Comparison of ENCODE assay signal across 23 cellular contexts in the genomic region with DNA sequence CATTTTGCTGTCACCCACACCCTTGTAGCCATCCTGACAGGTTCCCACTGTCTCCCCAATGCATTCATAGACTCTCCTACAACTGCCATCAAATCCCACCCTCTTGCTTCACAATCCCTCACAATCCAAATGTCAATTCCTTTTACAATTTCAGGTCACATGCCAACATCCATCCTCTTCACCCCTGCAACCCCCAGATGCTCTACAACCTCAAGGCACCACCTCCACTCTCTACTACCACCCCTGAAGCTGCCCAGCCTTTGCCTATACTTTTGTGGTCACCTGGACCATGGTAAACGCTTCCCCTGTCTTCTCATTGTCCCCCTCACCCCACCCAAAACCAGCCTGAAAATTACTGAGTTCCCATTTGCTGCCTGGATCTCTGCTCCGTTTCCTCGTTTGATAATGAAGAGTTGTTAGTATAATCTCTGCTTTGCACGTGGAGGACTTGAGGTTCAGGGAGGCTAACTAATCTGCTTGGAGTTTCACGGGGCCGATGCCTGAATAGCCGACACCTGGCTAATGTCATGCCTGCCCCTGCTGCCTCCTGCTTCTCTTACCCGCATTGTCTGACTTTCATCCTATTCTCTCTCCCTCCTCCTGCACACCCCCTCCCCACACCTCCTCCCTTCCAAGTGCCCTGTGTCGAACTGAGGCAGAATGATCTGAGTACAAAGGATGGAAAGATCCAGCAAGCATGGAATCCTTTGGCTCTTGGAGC.
DNase-seq lines count a peak whose midpoint lies in the region; ATAC-seq and TF ChIP-seq lines count a peak whose summit lies in the region.
"Had no signal": no experiment of that assay in that cellular context is flagged by ENCODE, and none has a peak within 500 bp of the region (broad histone marks: within the 10 kb centered on the region; RNA-seq: fewer than 3 reads in every experiment).

No MANE protein-coding gene starts in this region.

- POLR2A ChIA-PET in activated CD4-positive, alpha-beta T cell treated with anti-CD3 and anti-CD28 coated beads, Interleukin-2, amount 10 ng/mL, durations not matched to agents 7 days and 5 days (lab: Charles Lee): no interaction called here

- H3K27me3 ChIP-seq in RWPE2 (ENCODE audit: insufficient read depth, poor library complexity, severe bottlenecking): no peaks in the 10 kb centered on the region
- H3K27me3 ChIP-seq in esophagus muscularis mucosa: peaks cover 0 to 5% (median 0%) of the 10 kb centered on the region in 4 donors
- H3K27me3 ChIP-seq in sigmoid colon: peaks cover 0 to 14% (median 2%) of the 10 kb centered on the region in 3 donors
- H3K27me3 ChIP-seq: BLaER1 had no signal

- H3K4me1 ChIP-seq in RWPE2 (ENCODE audit: insufficient read depth, poor library complexity, severe bottlenecking) (no peaks in the 10 kb centered on the region), esophagus muscularis mucosa (no peaks in the 10 kb centered on the region), sigmoid colon (no peaks in the 10 kb centered on the region)
- H3K4me1 ChIP-seq: Caco-2, HAP-1 had no signal

- H3K4me3 Mint-ChIP-seq in activated CD4-positive, alpha-beta T cell treated with anti-CD3 and anti-CD28 coated beads, Interleukin-2, amount 10 ng/mL, durations not matched to agents 24 days and 14 days: no peak overlapping the region
- no peak overlapping the region for H3K4me3 Mint-ChIP-seq in activated CD4-positive, alpha-beta T cell treated with anti-CD3 and anti-CD28 coated beads, Interleukin-2, amount 10 ng/mL, durations not matched to agents 7 days and 5 days
- H3K4me3 Mint-ChIP-seq: B cell; CD4-positive, CD25-positive, alpha-beta regulatory T cell; CD8-positive, alpha-beta T cell; GM23338; HFFc6 had no signal

- peaks cover 14% of the 10 kb centered on the region for H3K9me3 Mint-ChIP-seq in activated CD4-positive, alpha-beta T cell treated with anti-CD3 and anti-CD28 coated beads, Interleukin-2, amount 10 ng/mL, durations not matched to agents 24 days and 14 days
- H3K9me3 Mint-ChIP-seq in activated CD4-positive, alpha-beta T cell treated with anti-CD3 and anti-CD28 coated beads, Interleukin-2, amount 10 ng/mL, durations not matched to agents 7 days and 5 days: peaks cover 7% of the 10 kb centered on the region
- H3K9me3 Mint-ChIP-seq: CD8-positive, alpha-beta T cell had no signal

- H3K9me3 ChIP-seq in RWPE2 (ENCODE audit: severe bottlenecking) (no peaks in the 10 kb centered on the region), esophagus muscularis mucosa (peaks cover 0 to 7% (median 3%) of the 10 kb centered on the region in 4 donors), sigmoid colon (peaks cover 0 to 4% (median 0%) of the 10 kb centered on the region in 4 donors)
- H3K9me3 ChIP-seq: Caco-2, HAP-1 had no signal

- peak; percentile 36 for DNase-seq in activated CD4-positive, alpha-beta T cell treated with anti-CD3 and anti-CD28 coated beads, Interleukin-2, amount 10 ng/mL, durations not matched to agents 24 days and 14 days
- DNase-seq in activated CD4-positive, alpha-beta T cell treated with anti-CD3 and anti-CD28 coated beads, Interleukin-2, amount 10 ng/mL, durations not matched to agents 7 days and 5 days: no peak
- peak; percentile 63 for DNase-seq in RWPE2 (ENCODE audit: low spot score)
- DNase-seq in esophagus muscularis mucosa (ENCODE audit: extremely low spot score): peak; percentile 80
- peak; percentile 19 for DNase-seq in sigmoid colon
- no peak for DNase-seq in left colon
- DNase-seq in cerebellar nuclear complex (lab: John Stamatoyannopoulos, UW): no peak
- no peak for DNase-seq in NCI-H1417 treated with DMSO at 0.1 percent for 48 hours (lab: John Stamatoyannopoulos, UW)
- DNase-seq: CD4-positive, CD25-positive, alpha-beta regulatory T cell; CD8-positive, alpha-beta T cell; DMS 273 treated with DMSO at 0.1 percent for 48 hours; DMS79; EL; GDM1; HFFc6 had no signal

- no peak for ATAC-seq in RWPE2 (ENCODE audit: low read depth)
- no peak for ATAC-seq in left colon
- ATAC-seq: CD8-positive, alpha-beta T cell; GM12878; GM23338 had no signal

- H3K4me3 ChIP-seq in RWPE2 (ENCODE audit: severe bottlenecking): no peak overlapping the region
- H3K4me3 ChIP-seq in esophagus muscularis mucosa: no peak overlapping the region
- no peak overlapping the region for H3K4me3 ChIP-seq in sigmoid colon
- H3K4me3 ChIP-seq: BLaER1, GM12878, GM23338, HAP-1 had no signal

- intact Hi-C loops in activated CD4-positive, alpha-beta T cell treated with anti-CD3 and anti-CD28 coated beads, Interleukin-2, amount 10 ng/mL, durations not matched to agents 24 days and 14 days (cut with micrococcal nuclease): no loop called here
- intact Hi-C loops in esophagus muscularis mucosa (cut with DNase I) (no loop called here), sigmoid colon (cut with DNase I) (no loop called here), left colon (cut with DNase I, micrococcal nuclease) (no loop called here)

- H3K27me3 Mint-ChIP-seq in activated CD4-positive, alpha-beta T cell treated with anti-CD3 and anti-CD28 coated beads, Interleukin-2, amount 10 ng/mL, durations not matched to agents 24 days and 14 days: no peaks in the 10 kb centered on the region
- no peaks in the 10 kb centered on the region for H3K27me3 Mint-ChIP-seq in activated CD4-positive, alpha-beta T cell treated with anti-CD3 and anti-CD28 coated beads, Interleukin-2, amount 10 ng/mL, durations not matched to agents 7 days and 5 days

- H3K27ac ChIP-seq in RWPE2 (ENCODE audit: poor library complexity, severe bottlenecking) (no peak overlapping the region), esophagus muscularis mucosa (replicated peaks in 1 of 4) (no peak overlapping the region), sigmoid colon (no peak overlapping the region)
- H3K27ac ChIP-seq: 22Rv1, BLaER1, C4-2B had no signal

- no peaks in the 10 kb centered on the region for H3K36me3 ChIP-seq in RWPE2 (ENCODE audit: low read depth)
- H3K36me3 ChIP-seq in esophagus muscularis mucosa: no peaks in the 10 kb centered on the region
- no peaks in the 10 kb centered on the region for H3K36me3 ChIP-seq in sigmoid colon
- H3K36me3 ChIP-seq: BLaER1, HAP-1 had no signal

- no peak overlapping the region for H3K27ac Mint-ChIP-seq in activated CD4-positive, alpha-beta T cell treated with anti-CD3 and anti-CD28 coated beads, Interleukin-2, amount 10 ng/mL, durations not matched to agents 24 days and 14 days
- H3K27ac Mint-ChIP-seq in activated CD4-positive, alpha-beta T cell treated with anti-CD3 and anti-CD28 coated beads, Interleukin-2, amount 10 ng/mL, durations not matched to agents 7 days and 5 days: no peak overlapping the region
- H3K27ac Mint-ChIP-seq: B cell; CD4-positive, CD25-positive, alpha-beta regulatory T cell; CD8-positive, alpha-beta T cell; GM23338; HFFc6 had no signal

- WGBS in esophagus muscularis mucosa: 59% methylated on average over 6 of the region's 9 CpGs
- WGBS in sigmoid colon, 2 donors: 51 to 54% methylated on average over 9 of the region's 9 CpGs

- TF ChIP-seq EP300 in esophagus muscularis mucosa (IDR thresholded peaks at IDR 0.05) (no peak), sigmoid colon (IDR thresholded peaks at IDR 0.05) (no peak)

- no peak for TF ChIP-seq CTCF in RWPE2 (IDR thresholded peaks at IDR 0.05; ENCODE audit: poor library complexity, severe bottlenecking)
- TF ChIP-seq CTCF in esophagus muscularis mucosa (IDR thresholded peaks at IDR 0.05): no peak
- no peak for TF ChIP-seq CTCF in sigmoid colon (IDR thresholded peaks at IDR 0.05)

- no peaks in the 10 kb centered on the region for H3K4me1 Mint-ChIP-seq in activated CD4-positive, alpha-beta T cell treated with anti-CD3 and anti-CD28 coated beads, Interleukin-2, amount 10 ng/mL, durations not matched to agents 24 days and 14 days
- H3K4me1 Mint-ChIP-seq in activated CD4-positive, alpha-beta T cell treated with anti-CD3 and anti-CD28 coated beads, Interleukin-2, amount 10 ng/mL, durations not matched to agents 7 days and 5 days: no peaks in the 10 kb centered on the region
- H3K4me1 Mint-ChIP-seq: B cell, GM23338 had no signal

- CTCF ChIA-PET in activated CD4-positive, alpha-beta T cell treated with anti-CD3 and anti-CD28 coated beads, Interleukin-2, amount 10 ng/mL, durations not matched to agents 7 days and 5 days (lab: Charles Lee): no interaction called here

- TF ChIP-seq POLR2A in esophagus muscularis mucosa (IDR thresholded peaks at IDR 0.05; ENCODE audit: low read depth) (no peak), sigmoid colon (IDR thresholded peaks at IDR 0.05) (no peak)

- H3K36me3 Mint-ChIP-seq in activated CD4-positive, alpha-beta T cell treated with anti-CD3 and anti-CD28 coated beads, Interleukin-2, amount 10 ng/mL, durations not matched to agents 24 days and 14 days (ENCODE audit: low read depth): no peaks in the 10 kb centered on the region
- no peaks in the 10 kb centered on the region for H3K36me3 Mint-ChIP-seq in activated CD4-positive, alpha-beta T cell treated with anti-CD3 and anti-CD28 coated beads, Interleukin-2, amount 10 ng/mL, durations not matched to agents 7 days and 5 days (ENCODE audit: low read depth)
- H3K36me3 Mint-ChIP-seq: CD8-positive, alpha-beta T cell had no signal

Comparison
In these comparisons a context has a peak if more than half of its experiments do, and no peak if none do; other contexts are left out.
1. DNase-seq: peak in activated CD4-positive, alpha-beta T cell treated with anti-CD3 and anti-CD28 coated beads, Interleukin-2, amount 10 ng/mL, durations not matched to agents 24 days and 14 days (single experiment), RWPE2 (single experiment), esophagus muscularis mucosa (single experiment) and sigmoid colon (single experiment); none in activated CD4-positive, alpha-beta T cell treated with anti-CD3 and anti-CD28 coated beads, Interleukin-2, amount 10 ng/mL, durations not matched to agents 7 days and 5 days (single experiment), left colon (0 of 2), cerebellar nuclear complex (0 of 2) and NCI-H1417 treated with DMSO at 0.1 percent for 48 hours (single experiment).